In genomic region chr16:57462209-57462977, GRCh38 we compare ENCODE assay signal across 1 cellular context.
TF ChIP-seq lines count a peak whose summit lies in the region.

Gene POLR2C (plus strand): TSS chr16:57462679. CDS start chr16:57462725, 46 bp downstream.

TF ChIP-seq in K562, 482 proteins besides CTCF, POLR2A, EP300 and RAD21 (continued from another document and continues in another):
- TF ChIP-seq MITF (IDR thresholded peaks at IDR 0.05), result no peak
- TF ChIP-seq TBP (optimal IDR thresholded peaks at IDR 0.05; ENCODE audit: low read depth, low read length), result peak; percentile 89
- TF ChIP-seq POLR3A (IDR thresholded peaks at IDR 0.05; ENCODE audit: borderline replicate concordance, extremely low read depth, insufficient read depth, insufficient read length), result no peak
- no peak for TF ChIP-seq GTF2A2 (tag; IDR thresholded peaks at IDR 0.05)
- no peak for TF ChIP-seq BRCA1 (IDR thresholded peaks at IDR 0.05)
- no peak for TF ChIP-seq BRCA1 (CRISPR knock-in tag; IDR thresholded peaks at IDR 0.05)
- no peak for TF ChIP-seq BCOR (IDR thresholded peaks at IDR 0.05)
- TF ChIP-seq HNRNPUL1 (IDR thresholded peaks at IDR 0.05; ENCODE audit: low read length), result no peak
- no peak for TF ChIP-seq NFE2L1 (tag; IDR thresholded peaks at IDR 0.05; ENCODE audit: borderline replicate concordance, low read depth)
- no peak for TF ChIP-seq SRSF7 (optimal IDR thresholded peaks at IDR 0.05; ENCODE audit: low read depth, low read length)
- TF ChIP-seq GABPB2 (CRISPR knock-in tag; conservative IDR thresholded peaks at IDR 0.05), result no peak
- TF ChIP-seq SMAD3 (CRISPR knock-in tag; conservative IDR thresholded peaks at IDR 0.05), result peak; percentile 45; the same call in 1 of the 2 replicates
- no peak for TF ChIP-seq MAFG (tag; conservative IDR thresholded peaks at IDR 0.05)
- TF ChIP-seq ATF7 (IDR thresholded peaks at IDR 0.05), result peak; percentile 76
- TF ChIP-seq HNRNPH1 (optimal IDR thresholded peaks at IDR 0.05; ENCODE audit: low read depth, low read length), result no peak
- no peak for TF ChIP-seq NFIX (CRISPR knock-in tag; IDR thresholded peaks at IDR 0.05; ENCODE audit: low read depth)
- no peak for TF ChIP-seq PCBP2 (IDR thresholded peaks at IDR 0.05; ENCODE audit: low read depth, low read length, poor library complexity, severe bottlenecking)
- TF ChIP-seq OTX1 (CRISPR knock-in tag; IDR thresholded peaks at IDR 0.05), result 0 out of 2 replicates have a peak, but pooled peaks have one; percentile 5
- TF ChIP-seq CBX3 (IDR thresholded peaks at IDR 0.05; ENCODE audit: borderline replicate concordance in 1 of 2, low read length in 2 of 2), result peak in 1 of 2 experiments; percentile 34; a peak in 1 of 3 replicates
- no peak for TF ChIP-seq MTA2 (IDR thresholded peaks at IDR 0.05; ENCODE audit: low read depth)
- no peak for TF ChIP-seq ZC3H11A (IDR thresholded peaks at IDR 0.05; ENCODE audit: low read depth, low read length)
- peak; percentile 82 for TF ChIP-seq MTA3 (IDR thresholded peaks at IDR 0.05; ENCODE audit: borderline replicate concordance)
- TF ChIP-seq ZNF740 (CRISPR knock-in tag; IDR thresholded peaks at IDR 0.05), result no peak
- TF ChIP-seq ZNF740 (tag; IDR thresholded peaks at IDR 0.05), result no peak
- TF ChIP-seq DIDO1 (tag; IDR thresholded peaks at IDR 0.05; ENCODE audit: low read depth), result peak; percentile 66; the same call in 1 of the 2 replicates
- TF ChIP-seq TRIM25 (IDR thresholded peaks at IDR 0.05; ENCODE audit: borderline replicate concordance), result no peak
- no peak for TF ChIP-seq PREB (CRISPR knock-in tag; IDR thresholded peaks at IDR 0.05)
- TF ChIP-seq PBX2 (CRISPR knock-in tag; IDR thresholded peaks at IDR 0.05; ENCODE audit: low read depth), result no peak
- no peak for TF ChIP-seq PBX2 (tag; conservative IDR thresholded peaks at IDR 0.05; ENCODE audit: low read depth)
- peak; percentile 99 for TF ChIP-seq KDM5B (IDR thresholded peaks at IDR 0.05; ENCODE audit: insufficient replicate concordance, low read depth, low read length)
- no peak for TF ChIP-seq RREB1 (CRISPR knock-in tag; IDR thresholded peaks at IDR 0.05)
- peak; percentile 55; the same call in 1 of the 2 replicates for TF ChIP-seq ZNF766 (CRISPR knock-in tag; conservative IDR thresholded peaks at IDR 0.05)
- TF ChIP-seq THAP12 (CRISPR knock-in tag; IDR thresholded peaks at IDR 0.05), result peak; percentile 99
- TF ChIP-seq DNMT1 (IDR thresholded peaks at IDR 0.05), result no peak
- no peak for TF ChIP-seq PTRF (tag; IDR thresholded peaks at IDR 0.05)
- TF ChIP-seq TFAM (CRISPR knock-in tag; conservative IDR thresholded peaks at IDR 0.05), result no peak
- no peak for TF ChIP-seq E2F3 (CRISPR knock-in tag; IDR thresholded peaks at IDR 0.05)
- no peak for TF ChIP-seq CBX5 (IDR thresholded peaks at IDR 0.05; ENCODE audit: borderline replicate concordance, low read depth)
